8 cellular contexts compared by ENCODE assay signal in genomic region chr13:73058741-73059459, GRCh38. TPM values are rescaled to one million over a fixed set of nuclear protein-coding genes. Genes with fewer than 3 reads are reported as not detected.
DNase-seq lines count a peak whose midpoint lies in the region; ATAC-seq and TF ChIP-seq lines count a peak whose summit lies in the region.

Gene KLF5, plus strand, starts transcription at chr13:73059005. Its CDS starts 323 bp downstream, at chr13:73059328.

- H3K4me1 ChIP-seq in BLaER1 treated with 17β-estradiol and CSF1 and Interleukin-3, amounts not matched to agents 10 nM and 100 nM: peaks cover 0 to 16% (median 9%) of the 10 kb centered on the region in 10 experiments; a peak in 10 of 20 replicates
- no peaks in the 10 kb centered on the region for H3K4me1 ChIP-seq in right lobe of liver

- intact Hi-C loops in right lobe of liver (cut with DNase I): no loop called here

- no peaks in the 10 kb centered on the region for H3K9me3 ChIP-seq in BLaER1 treated with 17β-estradiol and CSF1 and Interleukin-3, amounts not matched to agents 10 nM and 100 nM (replicated peaks in 1 of 11)
- no peaks in the 10 kb centered on the region for H3K9me3 ChIP-seq in right lobe of liver

- TF ChIP-seq CTCF in right lobe of liver (IDR thresholded peaks at IDR 0.05): no peak

- H3K36me3 ChIP-seq in BLaER1 treated with 17β-estradiol and CSF1 and Interleukin-3, amounts not matched to agents 10 nM and 100 nM: no peaks in the 10 kb centered on the region
- no peaks in the 10 kb centered on the region for H3K36me3 ChIP-seq in right lobe of liver

- DNase-seq in GM19240 (ENCODE audit: insufficient read length, low spot score) (peak; percentile 93), NCI-H524 treated with DMSO at 0.1 percent for 48 hours (lab: John Stamatoyannopoulos, UW) (peak; percentile 66), dermis blood vessel endothelial cell (peak; percentile 97), right lobe of liver (peak; percentile 96 to 98 (median 97))
- DNase-seq in activated CD4-positive, alpha-beta T cell treated with anti-CD3 and anti-CD28 coated beads, Interleukin-2, amount 50 U/mL, for 1 hour: peak; percentile 96
- peak; percentile 95 for DNase-seq in stimulated activated CD4-positive, alpha-beta T cell treated with anti-CD3 and anti-CD28 coated beads, Interleukin-4, amount 100 ng/mL, for 24 hours

- H3K4me3 ChIP-seq in BLaER1 treated with 17β-estradiol and CSF1 and Interleukin-3, amounts not matched to agents 10 nM and 100 nM: peak within 1 kb of the TSS; percentile 62 to 79 (median 72)
- H3K4me3 ChIP-seq in right lobe of liver: peak within 1 kb of the TSS; percentile 59 to 72 (median 71)

- peak; percentile 90 for TF ChIP-seq POLR2A in right lobe of liver (IDR thresholded peaks at IDR 0.05)

- H3K9ac ChIP-seq in BLaER1 treated with 17β-estradiol and CSF1 and Interleukin-3, amounts not matched to agents 10 nM and 100 nM: peak within 1 kb of the TSS; percentile 46 to 78 (median 65); a peak in 21 of 22 replicates

- peaks cover 0 to 18% (median 7%) of the 10 kb centered on the region in 11 experiments; a peak in 10 of 22 replicates for H4K20me1 ChIP-seq in BLaER1 treated with 17β-estradiol and CSF1 and Interleukin-3, amounts not matched to agents 10 nM and 100 nM

- H3K27me3 ChIP-seq in BLaER1 treated with 17β-estradiol and CSF1 and Interleukin-3, amounts not matched to agents 10 nM and 100 nM: peaks cover 52 to 71% (median 68%) of the 10 kb centered on the region in 11 experiments
- H3K27me3 ChIP-seq in right lobe of liver: peaks cover 0 to 2% of the 10 kb centered on the region in 2 donors

- 0% methylated on average over 27 of the region's 93 CpGs for WGBS in right lobe of liver (ENCODE audit: insufficient coverage, low coverage, low lambda C conversion rate, missing lambda C conversion rate)

- peak within 1 kb of the TSS; percentile 86 to 100 (median 97) for H3K4me2 ChIP-seq in BLaER1 treated with 17β-estradiol and CSF1 and Interleukin-3, amounts not matched to agents 10 nM and 100 nM

- H3K27ac ChIP-seq in BLaER1 treated with 17β-estradiol and CSF1 and Interleukin-3, amounts not matched to agents 10 nM and 100 nM: peak within 1 kb of the TSS in 6 of 11 experiments; percentile 7 to 46 (median 38); a peak in 7 of 22 replicates
- peak within 1 kb of the TSS in 1 of 3 donors; percentile 37 for H3K27ac ChIP-seq in right lobe of liver

- ATAC-seq in HG03442 (IDR thresholded peaks at IDR 0.05; ENCODE audit: unreplicated experiment): peak; percentile 97
- peak; percentile 96 to 100 (median 98) for ATAC-seq in right lobe of liver

RNA-seq across cellular contexts. Expression of gene KLF5, which starts in this region (rescaled TPM):
- total RNA-seq in dermis blood vessel endothelial cell: 1.0 and 1.2 TPM in 2 replicates
- 1 to 10 TPM in 2 of 6 experiments, under 1 TPM in 4; 0.29 to 4.2 (median 0.74) TPM for total RNA-seq in right lobe of liver
